19 cellular contexts compared by ENCODE assay signal in genomic region chr1:52665173-52666020, GRCh38. TPM values are rescaled to one million over a fixed set of nuclear protein-coding genes. Genes with fewer than 3 reads are reported as not detected.
DNase-seq lines count a peak whose midpoint lies in the region; ATAC-seq and TF ChIP-seq lines count a peak whose summit lies in the region.
"Had no signal": no experiment of that assay in that cellular context is flagged by ENCODE, and none has a peak within 500 bp of the region (broad histone marks: within the 10 kb centered on the region; RNA-seq: fewer than 3 reads in every experiment).

No MANE protein-coding gene starts in this region.

- no peaks in the 10 kb centered on the region for H3K9me3 ChIP-seq in CD8-positive, alpha-beta memory T cell (ENCODE audit: low read length)
- no peaks in the 10 kb centered on the region for H3K9me3 ChIP-seq in neural progenitor cell (ENCODE audit: low read depth)
- H3K9me3 ChIP-seq: heart right ventricle, pancreas, tibial artery had no signal

- H3K4me2 ChIP-seq in neural progenitor cell, result no peak overlapping the region

- peaks cover 3 to 18% (median 15%) of the 10 kb centered on the region in 3 donors for H3K4me1 Mint-ChIP-seq in CD8-positive, alpha-beta memory T cell
- H3K4me1 Mint-ChIP-seq in T-cell (peaks cover 7 to 11% (median 9%) of the 10 kb centered on the region in 3 donors), neural progenitor cell (peaks cover 53% of the 10 kb centered on the region)
- H3K4me1 Mint-ChIP-seq: activated CD4-positive, alpha-beta memory T cell treated with anti-CD3 and anti-CD28 coated beads, Interleukin-2, amount 10 ng/mL, durations not matched to agents 7 days and 5 days had no signal

- peaks cover 0 to 38% (median 8%) of the 10 kb centered on the region in 3 donors for H3K36me3 Mint-ChIP-seq in CD8-positive, alpha-beta memory T cell
- peaks cover 29% of the 10 kb centered on the region for H3K36me3 Mint-ChIP-seq in T-cell
- no peaks in the 10 kb centered on the region for H3K36me3 Mint-ChIP-seq in neural progenitor cell

- H3K36me3 ChIP-seq in CD8-positive, alpha-beta memory T cell (ENCODE audit: insufficient read depth, low read length), result peaks cover 11% of the 10 kb centered on the region
- no peaks in the 10 kb centered on the region for H3K36me3 ChIP-seq in neural progenitor cell
- H3K36me3 ChIP-seq: heart right ventricle, pancreas, tibial artery had no signal

- DNase-seq in CD8-positive, alpha-beta memory T cell, result no peak
- DNase-seq in T-cell (no peak), foreskin keratinocyte (peak; percentile 85 to 97), neural progenitor cell (ENCODE audit: low spot score) (no peak), SIG-M5 (lab: John Stamatoyannopoulos, UW) (no peak), DMS53 treated with DMSO at 0.1 percent for 48 hours (lab: John Stamatoyannopoulos, UW; ENCODE audit: unreplicated experiment) (no peak)
- DNase-seq: anterior cingulate cortex, heart right ventricle, NCI-H187, pancreas, tibial artery had no signal

- no peaks in the 10 kb centered on the region for H3K27me3 ChIP-seq in CD8-positive, alpha-beta memory T cell (ENCODE audit: insufficient read depth, low read length, poor library complexity, severe bottlenecking)
- no peaks in the 10 kb centered on the region for H3K27me3 ChIP-seq in foreskin keratinocyte
- no peaks in the 10 kb centered on the region for H3K27me3 ChIP-seq in neural progenitor cell
- H3K27me3 ChIP-seq: heart right ventricle, pancreas had no signal

- H3F3A ChIP-seq in neural progenitor cell (ENCODE audit: low read depth), result peaks cover 37% of the 10 kb centered on the region

- H3K79me2 ChIP-seq in neural progenitor cell (ENCODE audit: low read depth), result no peaks in the 10 kb centered on the region

- H3K9me3 Mint-ChIP-seq in CD8-positive, alpha-beta memory T cell, result no peaks in the 10 kb centered on the region
- no peaks in the 10 kb centered on the region for H3K9me3 Mint-ChIP-seq in T-cell
- H3K9me3 Mint-ChIP-seq in neural progenitor cell, result no peaks in the 10 kb centered on the region
- H3K9me3 Mint-ChIP-seq: activated CD4-positive, alpha-beta memory T cell treated with anti-CD3 and anti-CD28 coated beads, Interleukin-2, amount 10 ng/mL, durations not matched to agents 7 days and 5 days; dendritic cell treated with granulocyte-macrophage colony-stimulating factor and Interleukin-4, amounts not matched to agents 40 ng/mL and 50 ng/mL, for 4 days had no signal

- H2AFZ ChIP-seq in neural progenitor cell (replicated peaks), result no peak overlapping the region

- no peak overlapping the region for H3K27ac ChIP-seq in CD8-positive, alpha-beta memory T cell (ENCODE audit: low read depth, low read length)
- H3K27ac ChIP-seq in foreskin keratinocyte, result peak overlapping the region; percentile 85
- H3K27ac ChIP-seq in neural progenitor cell, result no peak overlapping the region
- H3K27ac ChIP-seq: heart right ventricle, pancreas, tibial artery had no signal

- no peak overlapping the region for H3K9ac ChIP-seq in neural progenitor cell

- POLR2A ChIA-PET in CD8-positive, alpha-beta memory T cell (lab: Charles Lee), result interaction anchor here (0.6 to 1.5 kb wide), 2 partner anchors 28 to 153 kb away, joined by 3 to 5 read pairs; no protein-coding TSS in a partner anchor
- POLR2A ChIA-PET in T-cell (lab: Charles Lee), result interaction anchor here (0.7 to 1.4 kb wide), 2 partner anchors 9 to 24 kb away, joined by 3 to 5 read pairs; no protein-coding TSS in a partner anchor

- H4K20me1 ChIP-seq in neural progenitor cell (ENCODE audit: low read depth), result no peaks in the 10 kb centered on the region

- H3K4me3 Mint-ChIP-seq in CD8-positive, alpha-beta memory T cell, result no peak overlapping the region
- H3K4me3 Mint-ChIP-seq in T-cell (no peak overlapping the region), neural progenitor cell (peak overlapping the region; percentile 13)
- H3K4me3 Mint-ChIP-seq: activated CD4-positive, alpha-beta memory T cell treated with anti-CD3 and anti-CD28 coated beads, Interleukin-2, amount 10 ng/mL, durations not matched to agents 7 days and 5 days; dendritic cell treated with granulocyte-macrophage colony-stimulating factor and Interleukin-4, amounts not matched to agents 40 ng/mL and 50 ng/mL, for 4 days had no signal

- TF ChIP-seq CTCF in foreskin keratinocyte (conservative IDR thresholded peaks at IDR 0.05) (no peak), neural progenitor cell (IDR thresholded peaks at IDR 0.05) (no peak)

- peaks cover 0 to 1% of the 10 kb centered on the region in 2 donors for H3K27me3 Mint-ChIP-seq in CD8-positive, alpha-beta memory T cell
- no peaks in the 10 kb centered on the region for H3K27me3 Mint-ChIP-seq in T-cell
- peaks cover 6% of the 10 kb centered on the region for H3K27me3 Mint-ChIP-seq in neural progenitor cell (ENCODE audit: insufficient read depth, low read depth)
- H3K27me3 Mint-ChIP-seq: activated CD4-positive, alpha-beta memory T cell treated with anti-CD3 and anti-CD28 coated beads, Interleukin-2, amount 10 ng/mL, durations not matched to agents 7 days and 5 days; dendritic cell treated with granulocyte-macrophage colony-stimulating factor and Interleukin-4, amounts not matched to agents 40 ng/mL and 50 ng/mL, for 4 days had no signal

- no peak overlapping the region for H3K4me3 ChIP-seq in CD8-positive, alpha-beta memory T cell (ENCODE audit: low read length)
- no peak overlapping the region for H3K4me3 ChIP-seq in neural progenitor cell
- H3K4me3 ChIP-seq: heart right ventricle, pancreas, tibial artery had no signal

- peak overlapping the region in 6 of 8 donors; percentile 28 to 75 (median 39) for H3K27ac Mint-ChIP-seq in CD8-positive, alpha-beta memory T cell
- H3K27ac Mint-ChIP-seq in T-cell (peak overlapping the region; percentile 58 to 62), neural progenitor cell (peak overlapping the region; percentile 74)
- H3K27ac Mint-ChIP-seq: activated CD4-positive, alpha-beta memory T cell treated with anti-CD3 and anti-CD28 coated beads, Interleukin-2, amount 10 ng/mL, durations not matched to agents 7 days and 5 days; dendritic cell treated with granulocyte-macrophage colony-stimulating factor and Interleukin-4, amounts not matched to agents 40 ng/mL and 50 ng/mL, for 4 days had no signal

- no peaks in the 10 kb centered on the region for H3K4me1 ChIP-seq in CD8-positive, alpha-beta memory T cell (ENCODE audit: insufficient read depth, low read length)
- H3K4me1 ChIP-seq in foreskin keratinocyte, result peaks cover 32% of the 10 kb centered on the region
- H3K4me1 ChIP-seq in neural progenitor cell, result peaks cover 13% of the 10 kb centered on the region
- H3K4me1 ChIP-seq: heart right ventricle, pancreas had no signal

- ATAC-seq in T-cell (replicated peaks in 1 of 4) (no peak), foreskin keratinocyte (peak; percentile 84), HG03280 (IDR thresholded peaks at IDR 0.05; ENCODE audit: unreplicated experiment) (no peak), GM18867 (IDR thresholded peaks at IDR 0.05; ENCODE audit: unreplicated experiment) (no peak)
- ATAC-seq: heart right ventricle had no signal

- CTCF ChIA-PET in CD8-positive, alpha-beta memory T cell (lab: Charles Lee), result interaction anchor here (1.6 to 2.0 kb wide), 4 partner anchors 33 to 112 kb away, joined by 3 to 5 read pairs (median 4); partner anchors contain the start of gene TUT4
- CTCF ChIA-PET in T-cell (lab: Charles Lee), result interaction anchor here (0.6 to 1.3 kb wide), 3 partner anchors 20 to 22 kb away, joined by 3 to 6 read pairs (median 3); no protein-coding TSS in a partner anchor

RNA-seq across cellular contexts. Expression of gene SHISAL2A, which starts 32.4 kb away (rescaled TPM):
- 10 to 100 TPM; 15.7 to 16.7 TPM for total RNA-seq in CD8-positive, alpha-beta memory T cell
- polyA plus RNA-seq in CD8-positive, alpha-beta memory T cell, result 11.3 TPM
- total RNA-seq in T-cell (10 to 100 TPM; 38.4 to 80.7 (median 74.7) TPM), foreskin keratinocyte (not detected in 2 replicates), neural progenitor cell (ENCODE audit: low replicate concordance) (0.11 and 0.87 TPM in 2 replicates)
- 0.10 TPM in 1 of 2 replicates, not detected in the other for polyA plus RNA-seq in foreskin keratinocyte
- total RNA-seq: Calu3, G401, kidney epithelial cell, NCI-H460 had no signal

RNA-seq across cellular contexts. Expression of gene COA7, which starts 32.8 kb away (rescaled TPM):
- 10 to 100 TPM; 39.8 to 41.2 TPM for total RNA-seq in CD8-positive, alpha-beta memory T cell
- polyA plus RNA-seq in CD8-positive, alpha-beta memory T cell, result 3.2 TPM
- total RNA-seq in T-cell (1 to 10 TPM; 3.2 to 4.8 (median 4.1) TPM), foreskin keratinocyte (25.5 and 27.6 TPM in 2 replicates), neural progenitor cell (ENCODE audit: low replicate concordance) (10.9 and 13.0 TPM in 2 replicates)
- 17.1 and 21.8 TPM in 2 replicates for polyA plus RNA-seq in foreskin keratinocyte

Comparison
In these comparisons a context has a peak if more than half of its experiments do, and no peak if none do; other contexts are left out.
1. DNase-seq: peak in foreskin keratinocyte (2 of 2); none in CD8-positive, alpha-beta memory T cell (0 of 5), T-cell (0 of 34), neural progenitor cell (single experiment), SIG-M5 (single experiment) and DMS53 treated with DMSO at 0.1 percent for 48 hours (single experiment).
2. Peak in every context shown above with its lines, with median percentiles within 50 percentile points of each other: H3K27ac Mint-ChIP-seq.